Comparison of ENCODE assay signal across 26 cellular contexts in genomic region chr2:164134368-164134767, GRCh38.
"Had no signal": no experiment of that assay in that cellular context is flagged by ENCODE, and none has a peak within 500 bp of the region (broad histone marks: within the 10 kb centered on the region; RNA-seq: fewer than 3 reads in every experiment).

No MANE protein-coding gene starts in this region.

- H2AFZ ChIP-seq: hepatocyte had no signal

- H3K9me3 ChIP-seq: esophagus muscularis mucosa, gastroesophageal sphincter, heart left ventricle, left lung, lower lobe of right lung had no signal

- FAIRE-seq: colon, endometrium, frontal cortex, islet of Langerhans, keratinocyte had no signal

- H3K4me1 ChIP-seq: heart left ventricle, left lung, lower lobe of right lung had no signal

- DNase-seq: cerebellar nuclear complex; dermis blood vessel endothelial cell; effector CD4-positive, alpha-beta T cell; effector memory CD4-positive, alpha-beta T cell; endodermal cell; foreskin keratinocyte; heart left ventricle; hypothalamus; immature natural killer cell; left cardiac atrium; left lung; left ventricle myocardium superior; lower lobe of right lung; mesenchymal stem cell had no signal

- H3K27ac ChIP-seq: coronary artery, epithelial cell of prostate, esophagus muscularis mucosa, foreskin keratinocyte, heart left ventricle, hepatocyte, left lung, lower lobe of right lung had no signal

- H3K4me3 ChIP-seq: coronary artery, dorsolateral prefrontal cortex, esophagus muscularis mucosa, gastroesophageal sphincter, heart left ventricle, hepatocyte, left lung, lower lobe of right lung had no signal

- H3K4me2 ChIP-seq: hepatocyte had no signal

- H3K36me3 Mint-ChIP-seq: immature natural killer cell, mesothelial cell of epicardium had no signal

- H3K27me3 ChIP-seq: dorsolateral prefrontal cortex, esophagus muscularis mucosa, foreskin keratinocyte, gastroesophageal sphincter, heart left ventricle, hepatocyte, left lung had no signal

- H3K4me1 Mint-ChIP-seq: endodermal cell, immature natural killer cell, mesothelial cell of epicardium had no signal

- ATAC-seq: foreskin keratinocyte, gastroesophageal sphincter, left cardiac atrium, left lung, left ventricle myocardium superior, lower lobe of right lung had no signal

- H3K4me3 Mint-ChIP-seq: endodermal cell, immature natural killer cell, mesothelial cell of epicardium had no signal

- H3K79me2 ChIP-seq: hepatocyte had no signal

- H3K36me3 ChIP-seq: esophagus muscularis mucosa, gastroesophageal sphincter, heart left ventricle, left lung, lower lobe of right lung had no signal

- H3K9me3 Mint-ChIP-seq: endodermal cell, mesothelial cell of epicardium had no signal

- H3K27ac Mint-ChIP-seq: endodermal cell, immature natural killer cell, mesothelial cell of epicardium had no signal
